Comparison of ENCODE assay signal across 24 cellular contexts in the genomic region with DNA sequence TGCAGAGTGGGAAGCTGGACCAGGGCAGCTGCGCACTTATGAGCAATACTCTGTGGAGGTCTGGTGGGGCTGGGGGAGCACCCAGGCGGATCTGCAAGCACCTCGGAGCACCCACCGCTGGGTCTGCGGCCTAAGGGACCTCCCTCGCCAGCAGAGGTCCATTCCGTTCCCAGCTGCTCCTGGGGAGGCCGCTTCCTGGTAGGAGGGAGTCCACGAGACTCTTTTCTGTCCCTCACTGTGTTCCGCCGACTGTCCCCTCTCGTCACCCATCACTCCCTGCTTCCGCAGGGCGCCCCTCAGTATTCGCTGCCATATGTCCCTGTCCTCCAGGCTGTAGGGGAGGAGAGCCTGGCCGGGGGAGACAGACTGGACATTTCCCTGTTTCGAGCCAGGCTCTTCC.
"Had no signal": no experiment of that assay in that cellular context is flagged by ENCODE, and none has a peak within 500 bp of the region (broad histone marks: within the 10 kb centered on the region; RNA-seq: fewer than 3 reads in every experiment).

No MANE protein-coding gene starts in this region.

- H3K27ac ChIP-seq: colonic mucosa, epithelial cell of prostate, esophagus squamous epithelium, gastroesophageal sphincter, heart right ventricle, left lung, lower lobe of right lung had no signal

- H3K9me3 ChIP-seq: colonic mucosa, esophagus squamous epithelium, gastroesophageal sphincter, heart right ventricle, left lung, lower lobe of right lung, mucosa of descending colon had no signal

- H3K27me3 ChIP-seq: colonic mucosa, esophagus squamous epithelium, gastroesophageal sphincter, heart right ventricle, left lung had no signal

- DNase-seq: colonic mucosa; cortex of kidney; effector CD8-positive, alpha-beta T cell; effector memory CD8-positive, alpha-beta T cell; endodermal cell; erythroblast; esophagus squamous epithelium; foreskin fibroblast; heart right ventricle; hippocampal formation; left cardiac atrium; left lung; left ventricle myocardium superior; lower lobe of right lung; mesenchymal stem cell; mucosa of descending colon; naive B cell had no signal

- FAIRE-seq: endometrium, frontal cortex, islet of Langerhans, keratinocyte had no signal

- H3K4me3 ChIP-seq: colonic mucosa, esophagus squamous epithelium, gastroesophageal sphincter, heart right ventricle, left lung, lower lobe of right lung, mucosa of descending colon had no signal

- H3K4me1 ChIP-seq: colonic mucosa, left lung, lower lobe of right lung had no signal

- ATAC-seq: effector memory CD8-positive, alpha-beta T cell; esophagus mucosa; gastroesophageal sphincter; left cardiac atrium; left lung; left ventricle myocardium superior; lower lobe of right lung; mucosa of descending colon had no signal
